ENCODE assay signal across 2 cellular contexts in the genomic region with DNA sequence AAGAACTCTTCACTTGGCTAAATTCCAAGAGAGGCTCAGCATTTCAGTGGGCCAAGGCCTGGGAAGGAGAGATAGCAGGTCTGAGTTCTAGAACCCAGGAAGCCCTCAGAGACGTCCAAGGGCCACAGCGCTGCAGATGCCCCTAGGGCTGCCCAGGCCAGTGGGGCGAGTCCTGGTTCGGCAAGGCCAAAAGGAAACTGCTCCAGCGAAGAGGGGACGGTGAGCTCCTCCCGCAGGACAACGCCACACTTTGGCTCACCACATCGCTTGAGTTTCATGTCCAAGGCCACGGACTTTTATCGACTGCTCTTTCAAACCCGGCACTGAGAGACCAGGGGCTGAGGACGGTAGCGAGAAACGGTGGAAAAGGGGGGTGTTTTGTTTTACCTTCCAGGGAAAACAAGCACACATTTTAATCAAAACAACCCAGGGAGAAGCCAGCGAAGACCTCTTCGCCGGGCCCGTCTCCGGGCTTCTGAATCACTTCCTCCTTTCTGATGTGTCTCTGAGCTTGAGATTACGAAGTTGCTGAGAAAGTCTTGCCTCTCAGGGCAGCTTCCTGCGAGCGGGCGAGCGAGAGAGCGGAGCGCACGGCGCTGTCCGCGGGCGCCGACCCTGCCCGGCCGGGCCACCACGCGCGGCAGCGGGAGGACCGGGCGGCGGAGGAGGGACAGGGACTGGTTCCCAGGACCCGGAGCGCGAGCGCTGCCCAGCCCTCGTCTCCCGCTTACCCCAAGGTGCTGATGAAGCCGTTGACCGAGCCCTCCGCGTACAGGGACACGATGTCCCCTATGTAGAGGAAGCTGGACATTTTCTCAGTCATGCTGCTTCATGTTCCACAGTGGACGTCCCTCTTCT.
TF ChIP-seq lines count a peak whose summit lies in the region.

No MANE protein-coding gene starts in this region.

TF ChIP-seq in HCT116, 20 proteins besides CTCF, POLR2A, EP300 and RAD21:
- TF ChIP-seq TCF7L2 (IDR thresholded peaks at IDR 0.05; ENCODE audit: borderline replicate concordance, extremely low read depth, insufficient read depth, insufficient read length): peak; percentile 37
- TF ChIP-seq, protein P1, sequence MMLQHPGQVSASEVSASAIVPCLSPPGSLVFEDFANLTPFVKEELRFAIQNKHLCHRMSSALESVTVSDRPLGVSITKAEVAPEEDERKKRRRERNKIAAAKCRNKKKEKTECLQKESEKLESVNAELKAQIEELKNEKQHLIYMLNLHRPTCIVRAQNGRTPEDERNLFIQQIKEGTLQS (IDR thresholded peaks at IDR 0.05): no peak
TF ChIP-seq in HCT116: peak in this region for 1.

TF ChIP-seq in K562, 482 proteins besides CTCF, POLR2A, EP300 and RAD21 (continues in another document):
- peak; percentile 7; the same call in 1 of the 2 replicates for TF ChIP-seq SP1 (CRISPR knock-in tag; IDR thresholded peaks at IDR 0.05)
- TF ChIP-seq, protein P2, sequence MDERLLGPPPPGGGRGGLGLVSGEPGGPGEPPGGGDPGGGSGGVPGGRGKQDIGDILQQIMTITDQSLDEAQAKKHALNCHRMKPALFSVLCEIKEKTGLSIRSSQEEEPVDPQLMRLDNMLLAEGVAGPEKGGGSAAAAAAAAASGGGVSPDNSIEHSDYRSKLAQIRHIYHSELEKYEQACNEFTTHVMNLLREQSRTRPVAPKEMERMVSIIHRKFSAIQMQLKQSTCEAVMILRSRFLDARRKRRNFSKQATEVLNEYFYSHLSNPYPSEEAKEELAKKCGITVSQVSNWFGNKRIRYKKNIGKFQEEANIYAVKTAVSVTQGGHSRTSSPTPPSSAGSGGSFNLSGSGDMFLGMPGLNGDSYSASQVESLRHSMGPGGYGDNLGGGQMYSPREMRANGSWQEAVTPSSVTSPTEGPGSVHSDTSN (CRISPR knock-in tag; IDR thresholded peaks at IDR 0.05; ENCODE audit: low read depth): no peak
- TF ChIP-seq, protein P2 (tag; conservative IDR thresholded peaks at IDR 0.05; ENCODE audit: low read depth): no peak
- TF ChIP-seq MXI1 (IDR thresholded peaks at IDR 0.05; ENCODE audit: low read depth, low read length): no peak
- peak; percentile 25 for TF ChIP-seq CBFA2T2 (conservative IDR thresholded peaks at IDR 0.05)
- peak; percentile 14; the same call in 1 of the 2 replicates for TF ChIP-seq DMBX1 (CRISPR knock-in tag; IDR thresholded peaks at IDR 0.05; ENCODE audit: borderline replicate concordance)
- TF ChIP-seq, protein P3, sequence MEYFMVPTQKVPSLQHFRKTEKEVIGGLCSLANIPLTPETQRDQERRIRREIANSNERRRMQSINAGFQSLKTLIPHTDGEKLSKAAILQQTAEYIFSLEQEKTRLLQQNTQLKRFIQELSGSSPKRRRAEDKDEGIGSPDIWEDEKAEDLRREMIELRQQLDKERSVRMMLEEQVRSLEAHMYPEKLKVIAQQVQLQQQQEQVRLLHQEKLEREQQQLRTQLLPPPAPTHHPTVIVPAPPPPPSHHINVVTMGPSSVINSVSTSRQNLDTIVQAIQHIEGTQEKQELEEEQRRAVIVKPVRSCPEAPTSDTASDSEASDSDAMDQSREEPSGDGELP (CRISPR knock-in tag; IDR thresholded peaks at IDR 0.05; ENCODE audit: borderline replicate concordance): 0 out of 2 replicates have a peak, but pooled peaks have one; percentile 48
- no peak for TF ChIP-seq THRAP3 (IDR thresholded peaks at IDR 0.05; ENCODE audit: borderline replicate concordance)
- no peak for TF ChIP-seq ZNF41 (CRISPR knock-in tag; conservative IDR thresholded peaks at IDR 0.05)
- TF ChIP-seq, protein P4, sequence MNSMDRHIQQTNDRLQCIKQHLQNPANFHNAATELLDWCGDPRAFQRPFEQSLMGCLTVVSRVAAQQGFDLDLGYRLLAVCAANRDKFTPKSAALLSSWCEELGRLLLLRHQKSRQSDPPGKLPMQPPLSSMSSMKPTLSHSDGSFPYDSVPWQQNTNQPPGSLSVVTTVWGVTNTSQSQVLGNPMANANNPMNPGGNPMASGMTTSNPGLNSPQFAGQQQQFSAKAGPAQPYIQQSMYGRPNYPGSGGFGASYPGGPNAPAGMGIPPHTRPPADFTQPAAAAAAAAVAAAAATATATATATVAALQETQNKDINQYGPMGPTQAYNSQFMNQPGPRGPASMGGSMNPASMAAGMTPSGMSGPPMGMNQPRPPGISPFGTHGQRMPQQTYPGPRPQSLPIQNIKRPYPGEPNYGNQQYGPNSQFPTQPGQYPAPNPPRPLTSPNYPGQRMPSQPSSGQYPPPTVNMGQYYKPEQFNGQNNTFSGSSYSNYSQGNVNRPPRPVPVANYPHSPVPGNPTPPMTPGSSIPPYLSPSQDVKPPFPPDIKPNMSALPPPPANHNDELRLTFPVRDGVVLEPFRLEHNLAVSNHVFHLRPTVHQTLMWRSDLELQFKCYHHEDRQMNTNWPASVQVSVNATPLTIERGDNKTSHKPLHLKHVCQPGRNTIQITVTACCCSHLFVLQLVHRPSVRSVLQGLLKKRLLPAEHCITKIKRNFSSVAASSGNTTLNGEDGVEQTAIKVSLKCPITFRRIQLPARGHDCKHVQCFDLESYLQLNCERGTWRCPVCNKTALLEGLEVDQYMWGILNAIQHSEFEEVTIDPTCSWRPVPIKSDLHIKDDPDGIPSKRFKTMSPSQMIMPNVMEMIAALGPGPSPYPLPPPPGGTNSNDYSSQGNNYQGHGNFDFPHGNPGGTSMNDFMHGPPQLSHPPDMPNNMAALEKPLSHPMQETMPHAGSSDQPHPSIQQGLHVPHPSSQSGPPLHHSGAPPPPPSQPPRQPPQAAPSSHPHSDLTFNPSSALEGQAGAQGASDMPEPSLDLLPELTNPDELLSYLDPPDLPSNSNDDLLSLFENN (IDR thresholded peaks at IDR 0.05; ENCODE audit: low read depth in 2 of 2, low read length in 2 of 2): no peak
- TF ChIP-seq FOS (IDR thresholded peaks at IDR 0.05; ENCODE audit: extremely low read depth, insufficient read length): no peak
- TF ChIP-seq BHLHE40 (IDR thresholded peaks at IDR 0.05; ENCODE audit: low read length): no peak
- TF ChIP-seq NR1H2 (CRISPR knock-in tag; IDR thresholded peaks at IDR 0.05): no peak
- no peak for TF ChIP-seq KAT2B (IDR thresholded peaks at IDR 0.05; ENCODE audit: low read depth, low read length)
- no peak for TF ChIP-seq IFI16 (CRISPR knock-in tag; IDR thresholded peaks at IDR 0.05)
- no peak for TF ChIP-seq ZNF589 (CRISPR knock-in tag; IDR thresholded peaks at IDR 0.05; ENCODE audit: low read depth)
- peak; percentile 79 for TF ChIP-seq CHD1 (IDR thresholded peaks at IDR 0.05; ENCODE audit: low read length)
- no peak for TF ChIP-seq ETV1 (tag; conservative IDR thresholded peaks at IDR 0.05; ENCODE audit: low read depth)
- no peak for TF ChIP-seq RCOR1 (IDR thresholded peaks at IDR 0.05; ENCODE audit: borderline replicate concordance in 1 of 2, low read depth in 2 of 2, low read length in 2 of 2)
- no peak for TF ChIP-seq SMAD1 (IDR thresholded peaks at IDR 0.05; ENCODE audit: low read depth, low read length, partially characterized antibody)
- TF ChIP-seq HDAC1 (IDR thresholded peaks at IDR 0.05): no peak
- no peak for TF ChIP-seq ELF2 (CRISPR knock-in tag; IDR thresholded peaks at IDR 0.05)
- no peak for TF ChIP-seq FOXK1 (CRISPR knock-in tag; IDR thresholded peaks at IDR 0.05; ENCODE audit: borderline replicate concordance)
- TF ChIP-seq GTF2A2 (tag; IDR thresholded peaks at IDR 0.05): no peak
- TF ChIP-seq KLF13 (tag; IDR thresholded peaks at IDR 0.05; ENCODE audit: borderline replicate concordance, low read depth): no peak
- TF ChIP-seq PHF8 (IDR thresholded peaks at IDR 0.05; ENCODE audit: borderline replicate concordance, low read length): peak; percentile 58
- TF ChIP-seq ZBTB7A (IDR thresholded peaks at IDR 0.05; ENCODE audit: borderline replicate concordance, control insufficient read depth, low read depth, low read length): no peak
- no peak for TF ChIP-seq POLR3G (IDR thresholded peaks at IDR 0.05; ENCODE audit: extremely low read depth, insufficient read length, insufficient replicate concordance)
- TF ChIP-seq ZSCAN29 (IDR thresholded peaks at IDR 0.05): no peak
- TF ChIP-seq, protein P5, sequence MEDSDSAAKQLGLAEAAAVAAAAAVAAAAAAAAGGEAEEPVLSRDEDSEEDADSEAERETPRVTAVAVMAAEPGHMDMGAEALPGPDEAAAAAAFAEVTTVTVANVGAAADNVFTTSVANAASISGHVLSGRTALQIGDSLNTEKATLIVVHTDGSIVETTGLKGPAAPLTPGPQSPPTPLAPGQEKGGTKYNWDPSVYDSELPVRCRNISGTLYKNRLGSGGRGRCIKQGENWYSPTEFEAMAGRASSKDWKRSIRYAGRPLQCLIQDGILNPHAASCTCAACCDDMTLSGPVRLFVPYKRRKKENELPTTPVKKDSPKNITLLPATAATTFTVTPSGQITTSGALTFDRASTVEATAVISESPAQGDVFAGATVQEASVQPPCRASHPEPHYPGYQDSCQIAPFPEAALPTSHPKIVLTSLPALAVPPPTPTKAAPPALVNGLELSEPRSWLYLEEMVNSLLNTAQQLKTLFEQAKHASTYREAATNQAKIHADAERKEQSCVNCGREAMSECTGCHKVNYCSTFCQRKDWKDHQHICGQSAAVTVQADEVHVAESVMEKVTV (CRISPR knock-in tag; IDR thresholded peaks at IDR 0.05): no peak
- no peak for TF ChIP-seq RBM17 (IDR thresholded peaks at IDR 0.05; ENCODE audit: borderline replicate concordance, low read depth, low read length)
- TF ChIP-seq U2AF1 (optimal IDR thresholded peaks at IDR 0.05; ENCODE audit: low read depth, low read length): no peak
- no peak for TF ChIP-seq ZNF780A (CRISPR knock-in tag; IDR thresholded peaks at IDR 0.05)
- TF ChIP-seq ELF4 (CRISPR knock-in tag; IDR thresholded peaks at IDR 0.05): no peak
- TF ChIP-seq CHD2 (IDR thresholded peaks at IDR 0.05; ENCODE audit: low read depth, low read length): no peak
- TF ChIP-seq NELFE (IDR thresholded peaks at IDR 0.05; ENCODE audit: insufficient read depth, insufficient read length): no peak
- TF ChIP-seq, protein P6, sequence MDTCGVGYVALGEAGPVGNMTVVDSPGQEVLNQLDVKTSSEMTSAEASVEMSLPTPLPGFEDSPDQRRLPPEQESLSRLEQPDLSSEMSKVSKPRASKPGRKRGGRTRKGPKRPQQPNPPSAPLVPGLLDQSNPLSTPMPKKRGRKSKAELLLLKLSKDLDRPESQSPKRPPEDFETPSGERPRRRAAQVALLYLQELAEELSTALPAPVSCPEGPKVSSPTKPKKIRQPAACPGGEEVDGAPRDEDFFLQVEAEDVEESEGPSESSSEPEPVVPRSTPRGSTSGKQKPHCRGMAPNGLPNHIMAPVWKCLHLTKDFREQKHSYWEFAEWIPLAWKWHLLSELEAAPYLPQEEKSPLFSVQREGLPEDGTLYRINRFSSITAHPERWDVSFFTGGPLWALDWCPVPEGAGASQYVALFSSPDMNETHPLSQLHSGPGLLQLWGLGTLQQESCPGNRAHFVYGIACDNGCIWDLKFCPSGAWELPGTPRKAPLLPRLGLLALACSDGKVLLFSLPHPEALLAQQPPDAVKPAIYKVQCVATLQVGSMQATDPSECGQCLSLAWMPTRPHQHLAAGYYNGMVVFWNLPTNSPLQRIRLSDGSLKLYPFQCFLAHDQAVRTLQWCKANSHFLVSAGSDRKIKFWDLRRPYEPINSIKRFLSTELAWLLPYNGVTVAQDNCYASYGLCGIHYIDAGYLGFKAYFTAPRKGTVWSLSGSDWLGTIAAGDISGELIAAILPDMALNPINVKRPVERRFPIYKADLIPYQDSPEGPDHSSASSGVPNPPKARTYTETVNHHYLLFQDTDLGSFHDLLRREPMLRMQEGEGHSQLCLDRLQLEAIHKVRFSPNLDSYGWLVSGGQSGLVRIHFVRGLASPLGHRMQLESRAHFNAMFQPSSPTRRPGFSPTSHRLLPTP (IDR thresholded peaks at IDR 0.05; ENCODE audit: borderline replicate concordance, extremely low read depth, insufficient read length): no peak
- no peak for TF ChIP-seq HNRNPL (IDR thresholded peaks at IDR 0.05; ENCODE audit: low read depth, low read length)
- TF ChIP-seq POLR3A (IDR thresholded peaks at IDR 0.05; ENCODE audit: borderline replicate concordance, extremely low read depth, insufficient read depth, insufficient read length): no peak
- TF ChIP-seq SIN3A (IDR thresholded peaks at IDR 0.05; ENCODE audit: borderline replicate concordance in 2 of 2, control insufficient read depth in 1 of 2, low read depth in 2 of 2, low read length in 2 of 2): no peak; a peak in 1 of 4 replicates
- TF ChIP-seq, protein P7, sequence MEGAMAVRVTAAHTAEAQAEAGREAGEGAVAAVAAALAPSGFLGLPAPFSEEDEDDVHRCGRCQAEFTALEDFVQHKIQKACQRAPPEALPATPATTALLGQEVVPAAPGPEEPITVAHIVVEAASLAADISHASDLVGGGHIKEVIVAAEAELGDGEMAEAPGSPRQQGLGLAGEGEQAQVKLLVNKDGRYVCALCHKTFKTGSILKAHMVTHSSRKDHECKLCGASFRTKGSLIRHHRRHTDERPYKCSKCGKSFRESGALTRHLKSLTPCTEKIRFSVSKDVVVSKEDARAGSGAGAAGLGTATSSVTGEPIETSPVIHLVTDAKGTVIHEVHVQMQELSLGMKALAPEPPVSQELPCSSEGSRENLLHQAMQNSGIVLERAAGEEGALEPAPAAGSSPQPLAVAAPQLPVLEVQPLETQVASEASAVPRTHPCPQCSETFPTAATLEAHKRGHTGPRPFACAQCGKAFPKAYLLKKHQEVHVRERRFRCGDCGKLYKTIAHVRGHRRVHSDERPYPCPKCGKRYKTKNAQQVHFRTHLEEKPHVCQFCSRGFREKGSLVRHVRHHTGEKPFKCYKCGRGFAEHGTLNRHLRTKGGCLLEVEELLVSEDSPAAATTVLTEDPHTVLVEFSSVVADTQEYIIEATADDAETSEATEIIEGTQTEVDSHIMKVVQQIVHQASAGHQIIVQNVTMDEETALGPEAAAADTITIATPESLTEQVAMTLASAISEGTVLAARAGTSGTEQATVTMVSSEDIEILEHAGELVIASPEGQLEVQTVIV (CRISPR knock-in tag; IDR thresholded peaks at IDR 0.05; ENCODE audit: borderline replicate concordance): no peak
- no peak for TF ChIP-seq JUN (IDR thresholded peaks at IDR 0.05; ENCODE audit: borderline replicate concordance, low read depth, low read length)
- TF ChIP-seq JUN (CRISPR knock-in tag; IDR thresholded peaks at IDR 0.05; ENCODE audit: borderline replicate concordance): no peak
- TF ChIP-seq, protein P8, sequence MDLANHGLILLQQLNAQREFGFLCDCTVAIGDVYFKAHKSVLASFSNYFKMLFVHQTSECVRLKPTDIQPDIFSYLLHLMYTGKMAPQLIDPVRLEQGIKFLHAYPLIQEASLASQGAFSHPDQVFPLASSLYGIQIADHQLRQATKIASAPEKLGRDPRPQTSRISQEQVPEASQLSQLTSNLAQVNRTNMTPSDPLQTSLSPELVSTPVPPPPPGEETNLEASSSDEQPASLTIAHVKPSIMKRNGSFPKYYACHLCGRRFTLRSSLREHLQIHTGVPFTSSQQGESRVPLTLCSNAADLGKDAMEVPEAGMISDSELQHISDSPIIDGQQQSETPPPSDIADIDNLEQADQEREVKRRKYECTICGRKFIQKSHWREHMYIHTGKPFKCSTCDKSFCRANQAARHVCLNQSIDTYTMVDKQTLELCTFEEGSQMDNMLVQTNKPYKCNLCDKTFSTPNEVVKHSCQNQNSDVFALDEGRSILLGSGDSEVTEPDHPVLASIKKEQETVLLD (IDR thresholded peaks at IDR 0.05): no peak
- TF ChIP-seq XRCC5 (IDR thresholded peaks at IDR 0.05; ENCODE audit: low read depth, low read length): no peak
- TF ChIP-seq RNF2 (IDR thresholded peaks at IDR 0.05): no peak; the same call in 1 of the 2 replicates
- TF ChIP-seq PHB2 (IDR thresholded peaks at IDR 0.05; ENCODE audit: low read depth): no peak
